ENCODE assay signal across 8 cellular contexts in genomic region chr1:117879284-117879683, GRCh38.
"Had no signal": no experiment of that assay in that cellular context is flagged by ENCODE, and none has a peak within 500 bp of the region (broad histone marks: within the 10 kb centered on the region; RNA-seq: fewer than 3 reads in every experiment).

No MANE protein-coding gene starts in this region.

- ATAC-seq: GM23338 had no signal

- H3K9ac ChIP-seq: KMS-11 had no signal

- H3K4me2 ChIP-seq: GM23338, KMS-11 had no signal

- DNase-seq: H9, HCEC 1CT, HFFc6, Karpas-422, KBM-7 had no signal

- H3K4me3 Mint-ChIP-seq: GM23338, H9, HFFc6, IgD-negative memory B cell had no signal

- H3K4me1 Mint-ChIP-seq: GM23338, H9 had no signal

- H2AFZ ChIP-seq: GM23338 had no signal

- H3K4me3 ChIP-seq: GM23338 had no signal

- H3K27ac Mint-ChIP-seq: GM23338, H9, HFFc6, IgD-negative memory B cell had no signal

- H3K27ac ChIP-seq: KMS-11 had no signal
